ENCODE assay signal across 21 cellular contexts in the genomic region with DNA sequence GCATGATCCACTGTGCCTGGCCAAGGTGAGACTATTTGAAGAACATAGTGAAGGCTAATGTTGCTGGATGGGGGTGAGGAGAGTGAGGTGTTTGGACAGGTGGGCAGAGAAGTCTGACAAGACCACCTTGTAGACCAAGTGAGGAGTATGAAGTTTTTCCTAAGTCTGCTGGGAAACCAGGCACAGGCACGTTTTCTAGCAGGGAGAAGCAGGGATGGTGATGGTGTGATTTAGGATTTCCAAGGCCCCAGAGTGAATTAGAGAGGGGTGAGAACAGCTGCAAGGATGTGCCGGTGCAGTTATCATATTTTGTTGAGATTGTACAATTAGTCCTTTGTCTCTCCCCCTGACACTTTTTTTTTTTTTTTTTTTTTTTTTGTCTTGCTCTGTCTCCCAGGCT. TPM values are rescaled to one million over a fixed set of nuclear protein-coding genes. Genes with fewer than 3 reads are reported as not detected.
"Had no signal": no experiment of that assay in that cellular context is flagged by ENCODE, and none has a peak within 500 bp of the region (broad histone marks: within the 10 kb centered on the region; RNA-seq: fewer than 3 reads in every experiment).

No MANE protein-coding gene starts in this region.

- FAIRE-seq: RCC 7860 had no signal

- H3K9me3 ChIP-seq: MG63, SK-N-SH had no signal

- H3K36me3 ChIP-seq: MG63 had no signal

- H3K4me3 ChIP-seq: MG63 had no signal

- DNase-seq: KBM-7, MG63, NCI-H1092, NCI-H1105 treated with DMSO at 0.1 percent for 48 hours, NCI-H1417 treated with DMSO at 0.1 percent for 48 hours, NCI-H146, NCI-H1694 treated with DMSO at 0.1 percent for 48 hours, NCI-H1930, NCI-H2081, NCI-H2107, NCI-H2227 treated with DMSO at 0.1 percent for 48 hours, NCI-H524, NCI-H526 treated with DMSO at 0.1 percent for 48 hours, NCI-H748 treated with DMSO at 0.1 percent for 48 hours, Right ventricle myocardium superior, RPMI8226, SIG-M5, SK-N-SH had no signal

- H3K27me3 ChIP-seq: MG63 had no signal

- H3K9ac ChIP-seq: SK-N-SH had no signal

- H3K4me2 ChIP-seq: SK-N-SH had no signal

RNA-seq across cellular contexts. Expression of gene PTGER1, which starts 47.7 kb away (rescaled TPM):
- total RNA-seq: HT-29, Right ventricle myocardium superior, SK-MEL-5 had no signal
